ENCODE assay signal across 8 cellular contexts in the genomic region with DNA sequence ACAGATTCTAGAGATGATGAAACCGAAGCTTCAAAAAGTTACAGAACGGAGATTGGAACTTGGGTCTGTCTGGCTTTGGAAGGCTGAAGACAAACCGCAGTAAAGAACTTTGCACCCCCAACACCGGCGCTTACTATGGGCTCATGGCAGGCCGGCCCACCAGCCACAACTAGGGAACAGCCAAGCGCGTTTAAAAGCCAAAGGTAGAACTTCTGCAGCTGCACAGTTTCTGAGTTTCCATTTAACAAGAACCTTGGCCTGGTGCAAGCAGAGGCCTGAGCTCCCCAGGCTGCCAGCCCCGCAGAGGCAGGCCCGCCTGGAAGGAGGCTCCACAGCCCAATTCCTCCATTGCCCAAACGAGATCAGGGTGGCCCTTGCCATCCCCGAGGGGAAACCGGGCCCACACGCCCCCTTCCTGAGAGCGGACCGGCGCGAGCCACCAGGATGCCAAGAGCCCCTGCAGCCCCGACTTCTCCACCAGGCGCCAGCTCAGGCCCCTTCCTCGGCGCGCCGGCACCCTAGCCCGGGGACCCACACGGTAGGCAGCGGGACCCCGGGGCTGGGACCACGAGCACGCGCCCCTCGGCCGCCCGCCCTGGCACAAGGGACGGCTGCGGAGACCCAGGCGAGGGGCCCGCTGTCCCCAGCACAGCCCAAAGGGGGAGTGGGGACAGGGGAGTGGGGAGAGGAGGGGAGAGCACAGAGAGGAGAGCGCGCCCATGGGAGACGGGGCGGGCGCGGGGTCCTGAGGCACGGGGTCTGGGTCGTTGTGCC. TPM values are rescaled to one million over a fixed set of nuclear protein-coding genes. Genes with fewer than 3 reads are reported as not detected.
DNase-seq lines count a peak whose midpoint lies in the region; ATAC-seq and TF ChIP-seq lines count a peak whose summit lies in the region.

No MANE protein-coding gene starts in this region.

- H4K20me1 ChIP-seq in GM23338 (replicated peaks; ENCODE audit: insufficient read depth) = peaks cover 12% of the 10 kb centered on the region

- TF ChIP-seq CTCF in GM12865 (IDR thresholded peaks at IDR 0.05; ENCODE audit: insufficient read depth, low read depth, low read length, missing control alignments) (no peak), GM23338 (conservative IDR thresholded peaks at IDR 0.05; ENCODE audit: low read depth in 2 of 2) (no peak)

- H3K4me2 ChIP-seq in GM23338 = peak overlapping the region; percentile 96

- H3K27me3 Mint-ChIP-seq in GM23338 (ENCODE audit: insufficient read depth, low read depth, poor library complexity) = peaks cover 15% of the 10 kb centered on the region

- H3K27me3 ChIP-seq in GM23338 (ENCODE audit: insufficient read depth) (no peaks in the 10 kb centered on the region), right cardiac atrium (ENCODE audit: control insufficient read depth, insufficient read depth) (no peaks in the 10 kb centered on the region)

- 2% methylated on average over 46 of the region's 46 CpGs for WGBS in right cardiac atrium

- H3K9me3 Mint-ChIP-seq in GM23338 = no peaks in the 10 kb centered on the region

- intact Hi-C loops in right cardiac atrium (cut with DNase I) (no loop called here), posterior cingulate gyrus (cut with DNase I) (no loop called here)

- no peaks in the 10 kb centered on the region for H3K9me2 ChIP-seq in GM23338 (ENCODE audit: insufficient read depth)

- H3F3A ChIP-seq in GM23338 (replicated peaks; ENCODE audit: low read depth) = peaks cover 13% of the 10 kb centered on the region; the same call in 1 of the 2 replicates

- H3K9me3 ChIP-seq in right cardiac atrium (ENCODE audit: control insufficient read depth, low read length) = no peaks in the 10 kb centered on the region

- peaks cover 55% of the 10 kb centered on the region for H3K36me3 Mint-ChIP-seq in GM23338 (ENCODE audit: low read depth)

- peak overlapping the region; percentile 91 for H3K4me3 Mint-ChIP-seq in GM23338

- H3K4me3 ChIP-seq in GM12865 (ENCODE audit: low read depth, low read length) (peak overlapping the region; percentile 90), GM23338 (peak overlapping the region; percentile 93), right cardiac atrium (ENCODE audit: low read length) (peak overlapping the region; percentile 85), skeletal muscle cell (ENCODE audit: low read depth, low read length) (peak overlapping the region; percentile 89)

- H2AFZ ChIP-seq in GM23338 = 0 out of 2 replicates have a peak overlapping the region, but pooled peaks have one; percentile 15

- ATAC-seq in GM23338 (peak; percentile 78), right cardiac atrium (peak; percentile 36 to 52)

- DNase-seq in GM12865 (ENCODE audit: low read depth) (no peak), GM23338 (ENCODE audit: low spot score) (peak; percentile 59), LoVo (ENCODE audit: low spot score) (peak; percentile 7), right cardiac atrium (no peak), skeletal muscle cell (ENCODE audit: low read depth) (no peak), posterior cingulate gyrus (no peak), NCI-H2029 (lab: John Stamatoyannopoulos, UW) (no peak)
- peak; percentile 40 for DNase-seq in activated naive CD4-positive, alpha-beta T cell treated with anti-CD3 and anti-CD28 coated beads, Interleukin-2, amount 50 U/mL, for 16 hours

- H3K27ac ChIP-seq in GM23338 (ENCODE audit: low read depth) (peak overlapping the region; percentile 50; the same call in 1 of the 2 replicates), right cardiac atrium (ENCODE audit: low read length) (no peak overlapping the region)

- H3K36me3 ChIP-seq in GM23338 (ENCODE audit: insufficient read depth) = peaks cover 28% of the 10 kb centered on the region

- H3K79me2 ChIP-seq in GM23338 (replicated peaks; ENCODE audit: insufficient read depth) = peaks cover 61% of the 10 kb centered on the region

- H3K4me1 Mint-ChIP-seq in GM23338 = peaks cover 12% of the 10 kb centered on the region

- H3K27ac Mint-ChIP-seq in GM23338 = peak overlapping the region; percentile 4; the same call in 1 of the 2 replicates

- H3K4me1 ChIP-seq in GM23338 (ENCODE audit: insufficient read depth) = peaks cover 19% of the 10 kb centered on the region
- H3K4me1 ChIP-seq in right cardiac atrium (ENCODE audit: control insufficient read depth, insufficient read depth, low read length) = peaks cover 8% of the 10 kb centered on the region

TF ChIP-seq in GM23338, 12 proteins besides CTCF, POLR2A, EP300 and RAD21 (continues in another document):
- TF ChIP-seq STAT1 (IDR thresholded peaks at IDR 0.05; ENCODE audit: unreplicated experiment) = no peak
- TF ChIP-seq NANOG (IDR thresholded peaks at IDR 0.05; ENCODE audit: borderline replicate concordance) = no peak
- TF ChIP-seq CREB1 (CRISPR knock-in tag; IDR thresholded peaks at IDR 0.05; ENCODE audit: low read depth) = no peak
- no peak for TF ChIP-seq ZNF331 (CRISPR knock-in tag; IDR thresholded peaks at IDR 0.05; ENCODE audit: low read depth)
- TF ChIP-seq, protein P1, sequence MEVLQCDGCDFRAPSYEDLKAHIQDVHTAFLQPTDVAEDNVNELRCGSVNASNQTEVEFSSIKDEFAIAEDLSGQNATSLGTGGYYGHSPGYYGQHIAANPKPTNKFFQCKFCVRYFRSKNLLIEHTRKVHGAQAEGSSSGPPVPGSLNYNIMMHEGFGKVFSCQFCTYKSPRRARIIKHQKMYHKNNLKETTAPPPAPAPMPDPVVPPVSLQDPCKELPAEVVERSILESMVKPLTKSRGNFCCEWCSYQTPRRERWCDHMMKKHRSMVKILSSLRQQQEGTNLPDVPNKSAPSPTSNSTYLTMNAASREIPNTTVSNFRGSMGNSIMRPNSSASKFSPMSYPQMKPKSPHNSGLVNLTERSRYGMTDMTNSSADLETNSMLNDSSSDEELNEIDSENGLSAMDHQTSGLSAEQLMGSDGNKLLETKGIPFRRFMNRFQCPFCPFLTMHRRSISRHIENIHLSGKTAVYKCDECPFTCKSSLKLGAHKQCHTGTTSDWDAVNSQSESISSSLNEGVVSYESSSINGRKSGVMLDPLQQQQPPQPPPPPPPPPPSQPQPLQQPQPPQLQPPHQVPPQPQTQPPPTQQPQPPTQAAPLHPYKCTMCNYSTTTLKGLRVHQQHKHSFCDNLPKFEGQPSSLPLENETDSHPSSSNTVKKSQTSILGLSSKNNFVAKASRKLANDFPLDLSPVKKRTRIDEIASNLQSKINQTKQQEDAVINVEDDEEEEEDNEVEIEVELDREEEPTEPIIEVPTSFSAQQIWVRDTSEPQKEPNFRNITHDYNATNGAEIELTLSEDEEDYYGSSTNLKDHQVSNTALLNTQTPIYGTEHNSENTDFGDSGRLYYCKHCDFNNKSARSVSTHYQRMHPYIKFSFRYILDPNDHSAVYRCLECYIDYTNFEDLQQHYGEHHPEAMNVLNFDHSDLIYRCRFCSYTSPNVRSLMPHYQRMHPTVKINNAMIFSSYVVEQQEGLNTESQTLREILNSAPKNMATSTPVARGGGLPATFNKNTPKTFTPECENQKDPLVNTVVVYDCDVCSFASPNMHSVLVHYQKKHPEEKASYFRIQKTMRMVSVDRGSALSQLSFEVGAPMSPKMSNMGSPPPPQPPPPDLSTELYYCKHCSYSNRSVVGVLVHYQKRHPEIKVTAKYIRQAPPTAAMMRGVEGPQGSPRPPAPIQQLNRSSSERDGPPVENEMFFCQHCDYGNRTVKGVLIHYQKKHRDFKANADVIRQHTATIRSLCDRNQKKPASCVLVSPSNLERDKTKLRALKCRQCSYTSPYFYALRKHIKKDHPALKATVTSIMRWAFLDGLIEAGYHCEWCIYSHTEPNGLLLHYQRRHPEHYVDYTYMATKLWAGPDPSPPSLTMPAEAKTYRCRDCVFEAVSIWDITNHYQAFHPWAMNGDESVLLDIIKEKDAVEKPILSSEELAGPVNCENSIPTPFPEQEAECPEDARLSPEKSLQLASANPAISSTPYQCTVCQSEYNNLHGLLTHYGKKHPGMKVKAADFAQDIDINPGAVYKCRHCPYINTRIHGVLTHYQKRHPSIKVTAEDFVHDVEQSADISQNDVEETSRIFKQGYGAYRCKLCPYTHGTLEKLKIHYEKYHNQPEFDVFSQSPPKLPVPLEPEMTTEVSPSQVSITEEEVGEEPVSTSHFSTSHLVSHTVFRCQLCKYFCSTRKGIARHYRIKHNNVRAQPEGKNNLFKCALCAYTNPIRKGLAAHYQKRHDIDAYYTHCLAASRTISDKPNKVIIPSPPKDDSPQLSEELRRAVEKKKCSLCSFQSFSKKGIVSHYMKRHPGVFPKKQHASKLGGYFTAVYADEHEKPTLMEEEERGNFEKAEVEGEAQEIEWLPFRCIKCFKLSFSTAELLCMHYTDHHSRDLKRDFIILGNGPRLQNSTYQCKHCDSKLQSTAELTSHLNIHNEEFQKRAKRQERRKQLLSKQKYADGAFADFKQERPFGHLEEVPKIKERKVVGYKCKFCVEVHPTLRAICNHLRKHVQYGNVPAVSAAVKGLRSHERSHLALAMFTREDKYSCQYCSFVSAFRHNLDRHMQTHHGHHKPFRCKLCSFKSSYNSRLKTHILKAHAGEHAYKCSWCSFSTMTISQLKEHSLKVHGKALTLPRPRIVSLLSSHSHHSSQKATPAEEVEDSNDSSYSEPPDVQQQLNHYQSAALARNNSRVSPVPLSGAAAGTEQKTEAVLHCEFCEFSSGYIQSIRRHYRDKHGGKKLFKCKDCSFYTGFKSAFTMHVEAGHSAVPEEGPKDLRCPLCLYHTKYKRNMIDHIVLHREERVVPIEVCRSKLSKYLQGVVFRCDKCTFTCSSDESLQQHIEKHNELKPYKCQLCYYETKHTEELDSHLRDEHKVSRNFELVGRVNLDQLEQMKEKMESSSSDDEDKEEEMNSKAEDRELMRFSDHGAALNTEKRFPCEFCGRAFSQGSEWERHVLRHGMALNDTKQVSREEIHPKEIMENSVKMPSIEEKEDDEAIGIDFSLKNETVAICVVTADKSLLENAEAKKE (CRISPR knock-in tag; IDR thresholded peaks at IDR 0.05) = no peak

RNA-seq across cellular contexts. Expression of gene MAD1L1, which starts 0.6 kb away (rescaled TPM):
- total RNA-seq in GM23338 (2014; rRNA removed; shearing (Covaris generic)) = 59.3 and 87.1 TPM in 2 replicates
- polyA plus RNA-seq in GM23338 (2016; fragmentation: Nextera tagmentation; extraction: Ambion mirVana) (40.3 and 42.9 TPM in 2 replicates), right cardiac atrium (41.0 TPM)
- 10 to 100 TPM; 15.3 to 36.7 (median 29.7) TPM for total RNA-seq in right cardiac atrium

RNA-seq across cellular contexts. Expression of gene MRM2, which starts 9.8 kb away (rescaled TPM):
- 25.3 and 30.0 TPM in 2 replicates for total RNA-seq in GM23338 (2014; rRNA removed; shearing (Covaris generic))
- 37.8 and 41.1 TPM in 2 replicates for polyA plus RNA-seq in GM23338 (2016; fragmentation: Nextera tagmentation; extraction: Ambion mirVana)
- total RNA-seq in right cardiac atrium = 10 to 100 TPM; 19.5 to 24.4 (median 21.9) TPM
- 21.4 TPM for polyA plus RNA-seq in right cardiac atrium

RNA-seq across cellular contexts. Expression of gene NUDT1, which starts 9.8 kb away (rescaled TPM):
- 54.5 and 66.8 TPM in 2 replicates for total RNA-seq in GM23338 (2014; rRNA removed; shearing (Covaris generic))
- polyA plus RNA-seq in GM23338 (2016; fragmentation: Nextera tagmentation; extraction: Ambion mirVana) = 151 and 163 TPM in 2 replicates
- total RNA-seq in right cardiac atrium = 10 to 100 TPM; 10.6 to 17.2 (median 14.6) TPM
- polyA plus RNA-seq in right cardiac atrium = 20.7 TPM

Comparison
In these comparisons a context has a peak if more than half of its experiments do, and no peak if none do; other contexts are left out.
1. DNase-seq: peak in GM23338 (single experiment), LoVo (single experiment) and activated naive CD4-positive, alpha-beta T cell treated with anti-CD3 and anti-CD28 coated beads, Interleukin-2, amount 50 U/mL, for 16 hours (single experiment); none in GM12865 (single experiment), right cardiac atrium (0 of 3), skeletal muscle cell (single experiment), posterior cingulate gyrus (0 of 10) and NCI-H2029 (single experiment).
2. Peak in every context shown above with its lines, with median percentiles within 50 percentile points of each other: H3K4me3 ChIP-seq.